ENCODE assay signal across 21 cellular contexts in genomic region chr6:150922137-150922536, GRCh38. TPM values are rescaled to one million over a fixed set of nuclear protein-coding genes. Genes with fewer than 3 reads are reported as not detected.
DNase-seq lines count a peak whose midpoint lies in the region; ATAC-seq, FAIRE-seq and TF ChIP-seq lines count a peak whose summit lies in the region.
"Had no signal": no experiment of that assay in that cellular context is flagged by ENCODE, and none has a peak within 500 bp of the region (broad histone marks: within the 10 kb centered on the region; RNA-seq: fewer than 3 reads in every experiment).

No MANE protein-coding gene starts in this region.

- H3K4me1 ChIP-seq in mammary epithelial cell (ENCODE audit: insufficient read depth, low read length) (peaks cover 9% of the 10 kb centered on the region), RWPE2 (ENCODE audit: insufficient read depth, poor library complexity, severe bottlenecking) (peaks cover 16% of the 10 kb centered on the region), thymus (ENCODE audit: control insufficient read depth, insufficient read depth, low read length) (no peaks in the 10 kb centered on the region), neuronal stem cell (ENCODE audit: control insufficient read depth in 2 of 2, insufficient read depth in 1 of 2, low read depth in 1 of 2, low read length in 2 of 2) (no peaks in the 10 kb centered on the region)

- no peaks in the 10 kb centered on the region for H3K27me3 Mint-ChIP-seq in MCF 10A (ENCODE audit: insufficient read depth, unreplicated experiment)

- H3K79me1 ChIP-seq in neuronal stem cell (ENCODE audit: low read depth, low read length) = no peaks in the 10 kb centered on the region

- H3K4me3 Mint-ChIP-seq in MCF 10A (ENCODE audit: unreplicated experiment) = no peak overlapping the region

- H3K4me2 ChIP-seq in mammary epithelial cell (ENCODE audit: insufficient read depth, low read depth, low read length) (no peak overlapping the region), neuronal stem cell (ENCODE audit: insufficient read depth, low read length, poor library complexity, severe bottlenecking) (no peak overlapping the region)

- H3K14ac ChIP-seq in neuronal stem cell (ENCODE audit: low read length) = no peak overlapping the region

- H3K27me3 ChIP-seq in mammary epithelial cell (ENCODE audit: insufficient read depth, low read length) (no peaks in the 10 kb centered on the region), RWPE2 (ENCODE audit: insufficient read depth, poor library complexity, severe bottlenecking) (no peaks in the 10 kb centered on the region), bronchial epithelial cell (ENCODE audit: control insufficient read depth, insufficient read depth, low read length) (no peaks in the 10 kb centered on the region), thymus (ENCODE audit: control insufficient read depth, insufficient read depth) (no peaks in the 10 kb centered on the region), neuronal stem cell (ENCODE audit: control insufficient read depth in 3 of 3, insufficient read depth in 3 of 3, low read depth in 1 of 3, low read length in 3 of 3) (no peaks in the 10 kb centered on the region)

- no peak overlapping the region for H3K18ac ChIP-seq in neuronal stem cell (ENCODE audit: low read length)

- H3K36me3 ChIP-seq in mammary epithelial cell (ENCODE audit: insufficient read depth, low read length) (peaks cover 22% of the 10 kb centered on the region), RWPE2 (ENCODE audit: low read depth) (peaks cover 75% of the 10 kb centered on the region), bronchial epithelial cell (ENCODE audit: control insufficient read depth, insufficient read depth, low read length) (peaks cover 23% of the 10 kb centered on the region), thymus (ENCODE audit: control insufficient read depth, insufficient read depth) (peaks cover 18% of the 10 kb centered on the region), neuronal stem cell (replicated peaks in 1 of 2; ENCODE audit: control insufficient read depth in 2 of 2, insufficient read depth in 2 of 2, low read length in 2 of 2) (peaks cover 13 to 72% of the 10 kb centered on the region in 2 donors)

- no peaks in the 10 kb centered on the region for H3K4me1 Mint-ChIP-seq in MCF 10A (ENCODE audit: insufficient read depth, unreplicated experiment)

- no peak overlapping the region for H3K27ac Mint-ChIP-seq in MCF 10A (ENCODE audit: low read depth, unreplicated experiment)

- in situ Hi-C loops in mammary epithelial cell (cut with MboI; ENCODE audit: low sequenced_read_pairs in 2 of 2) = loop anchor here in 1 of 2 donors (25.0 kb wide), 1 partner anchor 415 kb away; no protein-coding TSS in a partner anchor

- no peak overlapping the region for H3K23ac ChIP-seq in neuronal stem cell (ENCODE audit: low read depth, low read length, poor library complexity)

- no peak for TF ChIP-seq CTCF in mammary epithelial cell (conservative IDR thresholded peaks at IDR 0.05 in 1 of 2, IDR thresholded peaks at IDR 0.05 in 1 of 2; ENCODE audit: extremely low read depth in 1 of 2, insufficient read depth in 1 of 2, low read depth in 1 of 2, low read length in 2 of 2)
- no peak for TF ChIP-seq CTCF in MCF 10A (IDR thresholded peaks at IDR 0.05; ENCODE audit: unreplicated experiment)
- TF ChIP-seq CTCF in RWPE2 (IDR thresholded peaks at IDR 0.05; ENCODE audit: poor library complexity, severe bottlenecking) = no peak
- TF ChIP-seq CTCF in bronchial epithelial cell (IDR thresholded peaks at IDR 0.05; ENCODE audit: insufficient read depth, low read length, severe bottlenecking) = no peak

- H2BK12ac ChIP-seq in neuronal stem cell (ENCODE audit: low read length) = no peak overlapping the region

- no peak overlapping the region for H3K27ac ChIP-seq in mammary epithelial cell (ENCODE audit: insufficient read depth, low read depth, low read length)
- peak overlapping the region; percentile 30 for H3K27ac ChIP-seq in RWPE2 (ENCODE audit: poor library complexity, severe bottlenecking)
- peak overlapping the region; percentile 5 for H3K27ac ChIP-seq in thymus (ENCODE audit: low read depth)
- no peak overlapping the region for H3K27ac ChIP-seq in neuronal stem cell (replicated peaks; ENCODE audit: low read length)
- H3K27ac ChIP-seq: 22Rv1, RWPE1, SK-N-MC had no signal

- H4K91ac ChIP-seq in neuronal stem cell (ENCODE audit: low read depth, low read length, poor library complexity) = no peak overlapping the region

- H3K36me3 Mint-ChIP-seq in MCF 10A (ENCODE audit: insufficient read depth, unreplicated experiment) = peaks cover 77% of the 10 kb centered on the region

- H2AFZ ChIP-seq in mammary epithelial cell (ENCODE audit: low read depth, low read length) (no peak overlapping the region), neuronal stem cell (ENCODE audit: low read length) (no peak overlapping the region)

- CTCF ChIA-PET in mammary epithelial cell (lab: Charles Lee; ENCODE audit: low non-redundant PET) (no interaction called here), MCF 10A (lab: Yijun Ruan, JAX) (interaction anchor here (0.9 to 1.4 kb wide), 3 partner anchors 30 to 402 kb away, joined by 3 to 4 read pairs (median 3); no protein-coding TSS in a partner anchor)

- POLR2A ChIA-PET in MCF 10A (lab: Yijun Ruan, JAX) = interaction anchor here (0.6 to 1.1 kb wide), 2 partner anchors 22 to 217 kb away, joined by 3 to 4 read pairs; no protein-coding TSS in a partner anchor

- ATAC-seq in RWPE2 (ENCODE audit: low read depth) = no peak
- ATAC-seq: Panc1 had no signal

- BruUV-seq in mammary epithelial cell (replicated peaks; lab: Mats Ljungman, UMichigan) (no TSS peak), MCF 10A (replicated peaks; lab: Mats Ljungman, UMichigan) (no TSS peak)

- no peaks in the 10 kb centered on the region for H3K79me2 ChIP-seq in mammary epithelial cell (ENCODE audit: insufficient read depth, low read length)

- H3K9ac ChIP-seq in mammary epithelial cell (ENCODE audit: insufficient read depth, low read length) (no peak overlapping the region), neuronal stem cell (ENCODE audit: low read depth, low read length, poor library complexity) (no peak overlapping the region)

- WGBS in mammary epithelial cell (ENCODE audit: low coverage, missing lambda C conversion rate) = 100% methylated on average over 2 of the region's 2 CpGs
- 97% methylated on average over 2 of the region's 2 CpGs for WGBS in thymus
- WGBS in neuronal stem cell (ENCODE audit: extremely low coverage in 2 of 2, insufficient read length in 2 of 2, insufficient replicate concordance in 1 of 2), 2 donors = no CpG with 5 or more reads among the region's 2 CpGs

- H4K8ac ChIP-seq in neuronal stem cell (ENCODE audit: low read depth, low read length) = no peak overlapping the region

- H3K4me3 ChIP-seq in mammary epithelial cell (replicated peaks in 1 of 3; ENCODE audit: insufficient read depth in 1 of 3, low read depth in 2 of 3, low read length in 3 of 3) (no peak overlapping the region), RWPE2 (ENCODE audit: severe bottlenecking) (no peak overlapping the region), bronchial epithelial cell (ENCODE audit: low read depth, low read length) (no peak overlapping the region), thymus (ENCODE audit: low read length) (no peak overlapping the region), neuronal stem cell (ENCODE audit: low read length in 2 of 2) (no peak overlapping the region)
- H3K4me3 ChIP-seq: SK-N-MC had no signal

- no peak for FAIRE-seq in bronchial epithelial cell (lab: Jason Lieb, UNC)
- FAIRE-seq: H54 had no signal

- no peaks in the 10 kb centered on the region for H3K9me3 ChIP-seq in mammary epithelial cell (replicated peaks; ENCODE audit: insufficient read depth, low read length)
- H3K9me3 ChIP-seq in RWPE2 (ENCODE audit: severe bottlenecking) = no peaks in the 10 kb centered on the region
- H3K9me3 ChIP-seq in thymus (ENCODE audit: control insufficient read depth) = no peaks in the 10 kb centered on the region
- H3K9me3 ChIP-seq in neuronal stem cell (replicated peaks in 1 of 2; ENCODE audit: control insufficient read depth in 2 of 2, insufficient read depth in 1 of 2, low read depth in 1 of 2, low read length in 2 of 2) = no peaks in the 10 kb centered on the region

- no peak overlapping the region for H2BK15ac ChIP-seq in neuronal stem cell (ENCODE audit: low read length)

- H3K4ac ChIP-seq in neuronal stem cell (ENCODE audit: low read length) = no peak overlapping the region

- DNase-seq in mammary epithelial cell (peak; percentile 63), MCF 10A (ENCODE audit: unreplicated experiment) (no peak), RWPE2 (ENCODE audit: low spot score) (no peak), bronchial epithelial cell (ENCODE audit: low read depth) (peak; percentile 7), 8988T (no peak), neuronal stem cell (ENCODE audit: low spot score) (no peak)
- no peak for DNase-seq in activated CD4-positive, alpha-beta T cell treated with anti-CD3 and anti-CD28 coated beads, Interleukin-2, amount 50 U/mL, for 4 hours
- DNase-seq: DMS153, DND-41, KBM-7, MM.1S, NCI-H2029, NCI-H2227 treated with DMSO at 0.1 percent for 48 hours, NCI-H69, SIG-M5 had no signal

- intact Hi-C loops in mammary epithelial cell (cut with micrococcal nuclease) (loop anchor here (2.0 kb wide), 1 partner anchor 21 kb away; no protein-coding TSS in a partner anchor), MCF 10A (cut with micrococcal nuclease) (no loop called here)

- no peak overlapping the region for H2BK120ac ChIP-seq in neuronal stem cell (ENCODE audit: low read depth, low read length)

- no peaks in the 10 kb centered on the region for H3K9me3 Mint-ChIP-seq in MCF 10A (ENCODE audit: unreplicated experiment)

- H2BK5ac ChIP-seq in neuronal stem cell (ENCODE audit: low read length) = no peak overlapping the region

- no peaks in the 10 kb centered on the region for H4K20me1 ChIP-seq in mammary epithelial cell (ENCODE audit: insufficient read depth, low read length)

- H2AK5ac ChIP-seq in neuronal stem cell (ENCODE audit: low read depth, low read length) = no peak overlapping the region

- dilution Hi-C loops in mammary epithelial cell (cut with HindIII; ENCODE audit: low sequenced_read_pairs) = no loop called here

RNA-seq across cellular contexts. Expression of gene MTHFD1L, which starts 56.6 kb away (rescaled TPM):
- 10 to 100 TPM; 56.7 to 77.7 TPM for total RNA-seq in mammary epithelial cell
- polyA plus RNA-seq in mammary epithelial cell = 34.1 TPM
- polyA minus RNA-seq in mammary epithelial cell = 39.2 TPM
- 82.4 and 110 TPM in 2 replicates for total RNA-seq in MCF 10A (2022)
- total RNA-seq in bronchial epithelial cell = 52.0 and 53.2 TPM in 2 replicates
- polyA plus RNA-seq in thymus = 16.0 TPM
- 18.4 TPM for polyA plus RNA-seq in neuronal stem cell (2013, experiment 1 of 2)
- polyA plus RNA-seq in neuronal stem cell (2013, experiment 2 of 2) = 17.5 TPM

Comparison
In these comparisons a context has a peak if more than half of its experiments do, and no peak if none do; other contexts are left out.
1. DNase-seq: peak in mammary epithelial cell (single experiment) and bronchial epithelial cell (single experiment); none in MCF 10A (single experiment), RWPE2 (single experiment), 8988T (single experiment), neuronal stem cell (single experiment) and activated CD4-positive, alpha-beta T cell treated with anti-CD3 and anti-CD28 coated beads, Interleukin-2, amount 50 U/mL, for 4 hours (0 of 2).
2. H3K27ac ChIP-seq: peak in RWPE2 (single experiment) and thymus (single experiment); none in mammary epithelial cell (single experiment) and neuronal stem cell (single experiment).